In genomic region chr9:21182810-21183736, GRCh38 we compare ENCODE assay signal across 8 cellular contexts. TPM values are rescaled to one million over a fixed set of nuclear protein-coding genes. Genes with fewer than 3 reads are reported as not detected.
DNase-seq lines count a peak whose midpoint lies in the region; ATAC-seq, FAIRE-seq and TF ChIP-seq lines count a peak whose summit lies in the region.
"Not testable (repeated sequence)": the region's sequence is repeated elsewhere in the genome, so short reads cannot be mapped to it uniquely, and the experiment has no call there.

No MANE protein-coding gene starts in this region.

- not testable (repeated sequence) for H3K9me3 ChIP-seq in AG04450 (ENCODE audit: control insufficient read depth, insufficient read depth, low read length)

- DNase-seq in AG04450 (ENCODE audit: low read depth, low spot score); GM18507 (ENCODE audit: extremely low spot score, insufficient read length, low read depth): not testable (repeated sequence)
- DNase-seq in NCI-H82 (lab: John Stamatoyannopoulos, UW) (peak; percentile 8), activated T-cell treated with anti-CD3 and anti-CD28 coated beads for 24 hours (ENCODE audit: low read depth) (peak; percentile 7), fibroblast of peridontal ligament (ENCODE audit: extremely low read depth) (peak; percentile 2), midbrain (lab: John Stamatoyannopoulos, UW) (peak; percentile 3)

- not testable (repeated sequence) for H3K4me3 ChIP-seq in AG04450 (ENCODE audit: low read depth, low read length)

- POLR2A ChIA-PET in AG04450 (lab: Yijun Ruan, JAX): not testable (repeated sequence)

- peak; percentile 45 for TF ChIP-seq CTCF in AG04450 (IDR thresholded peaks at IDR 0.05; ENCODE audit: low read depth, low read length)

- ATAC-seq in GM21786 (IDR thresholded peaks at IDR 0.05; ENCODE audit: unreplicated experiment): peak; percentile 92
- ATAC-seq in HG03342 (IDR thresholded peaks at IDR 0.05; ENCODE audit: unreplicated experiment): peak; percentile 95

- peak; percentile 73 for FAIRE-seq in GM18507 (lab: Jason Lieb, UNC)

- CTCF ChIA-PET in AG04450 (lab: Charles Lee): interaction anchor here (0.6 to 1.4 kb wide), 6 partner anchors 9 to 1941 kb away, joined by 3 to 8 read pairs (median 4); no protein-coding TSS in a partner anchor

- not testable (repeated sequence) for H3K27ac ChIP-seq in AG04450 (ENCODE audit: low read depth, low read length)

- not testable (repeated sequence) for H3K27me3 ChIP-seq in AG04450 (ENCODE audit: control insufficient read depth, insufficient read depth, low read length)

RNA-seq across cellular contexts. Expression of gene IFNA4, which starts 4.3 kb away (rescaled TPM):
- polyA plus RNA-seq in AG04450 (2011; rRNA removed): not detected in 2 replicates
- polyA minus RNA-seq in AG04450 (2011; rRNA and poly(A)+ RNA removed): not detected in 2 replicates

RNA-seq across cellular contexts. Expression of gene IFNA21, which starts 16.6 kb away (rescaled TPM):
- not detected in 2 replicates for polyA plus RNA-seq in AG04450 (2011; rRNA removed)
- polyA minus RNA-seq in AG04450 (2011; rRNA and poly(A)+ RNA removed): not detected in 2 replicates

RNA-seq across cellular contexts. Expression of gene IFNA7, which starts 18.9 kb away (rescaled TPM):
- not detected in 2 replicates for polyA plus RNA-seq in AG04450 (2011; rRNA removed)
- not detected in 2 replicates for polyA minus RNA-seq in AG04450 (2011; rRNA and poly(A)+ RNA removed)

RNA-seq across cellular contexts. Expression of gene IFNA10, which starts 23.9 kb away (rescaled TPM):
- not detected in 2 replicates for polyA plus RNA-seq in AG04450 (2011; rRNA removed)
- polyA minus RNA-seq in AG04450 (2011; rRNA and poly(A)+ RNA removed): not detected in 2 replicates

RNA-seq across cellular contexts. Expression of gene IFNA16, which starts 34.0 kb away (rescaled TPM):
- polyA plus RNA-seq in AG04450 (2011; rRNA removed): not detected in 2 replicates
- not detected in 2 replicates for polyA minus RNA-seq in AG04450 (2011; rRNA and poly(A)+ RNA removed)
